In genomic region chr2:96737251-96737650, GRCh38 we compare ENCODE assay signal across 15 cellular contexts.
"Had no signal": no experiment of that assay in that cellular context is flagged by ENCODE, and none has a peak within 500 bp of the region (broad histone marks: within the 10 kb centered on the region; RNA-seq: fewer than 3 reads in every experiment).

No MANE protein-coding gene starts in this region.

- H3K9me3 Mint-ChIP-seq: naive B cell had no signal

- H3K27me3 Mint-ChIP-seq: naive B cell had no signal

- H3K9me3 ChIP-seq: esophagus muscularis mucosa, gastrocnemius medialis, heart right ventricle, right atrium auricular region had no signal

- H3K4me3 ChIP-seq: esophagus muscularis mucosa, gastrocnemius medialis, heart right ventricle, right atrium auricular region had no signal

- DNase-seq: cortex of kidney; dorsolateral prefrontal cortex; effector CD8-positive, alpha-beta T cell; gastrocnemius medialis; heart right ventricle; hypothalamus; kidney glomerular epithelial cell; mesendoderm; naive B cell; small intestine; stimulated activated CD4-positive, alpha-beta T cell treated with anti-CD3 and anti-CD28 coated beads, Interleukin-12 subunit alpha, Interleukin-12 subunit beta, amount 100 ng/mL, for 4 hours; stimulated activated naive CD4-positive, alpha-beta T cell treated with Interleukin-2 at 50 U/mL for 16 hours; trophoblast cell had no signal

- H3K27me3 ChIP-seq: dorsolateral prefrontal cortex, esophagus muscularis mucosa, gastrocnemius medialis, heart right ventricle, right atrium auricular region had no signal

- ATAC-seq: gastrocnemius medialis, heart right ventricle had no signal
